In genomic region chr2:141075753-141076152, GRCh38 we compare ENCODE assay signal across 1 cellular context.
TF ChIP-seq lines count a peak whose summit lies in the region.

No MANE protein-coding gene starts in this region.

TF ChIP-seq in K562, 482 proteins besides CTCF, POLR2A, EP300 and RAD21 (continued from another document):
- TF ChIP-seq ZBTB43 (CRISPR knock-in tag; IDR thresholded peaks at IDR 0.05) (no peak), TCF3 (CRISPR knock-in tag; IDR thresholded peaks at IDR 0.05) (no peak)
- TF ChIP-seq, protein P1, sequence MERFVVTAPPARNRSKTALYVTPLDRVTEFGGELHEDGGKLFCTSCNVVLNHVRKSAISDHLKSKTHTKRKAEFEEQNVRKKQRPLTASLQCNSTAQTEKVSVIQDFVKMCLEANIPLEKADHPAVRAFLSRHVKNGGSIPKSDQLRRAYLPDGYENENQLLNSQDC (CRISPR knock-in tag; IDR thresholded peaks at IDR 0.05), result no peak
